ENCODE assay signal across 7 cellular contexts in genomic region chr2:224909885-224910517, GRCh38.
DNase-seq lines count a peak whose midpoint lies in the region; ATAC-seq and FAIRE-seq lines count a peak whose summit lies in the region.

No MANE protein-coding gene starts in this region.

- H3K4me3 Mint-ChIP-seq in naive thymus-derived CD4-positive, alpha-beta T cell: peak overlapping the region in 7 of 10 donors; percentile 2 to 51 (median 14)

- H3K4me1 ChIP-seq in naive thymus-derived CD4-positive, alpha-beta T cell (ENCODE audit: control insufficient read depth in 2 of 2, insufficient read depth in 2 of 2, low read length in 2 of 2): peaks cover 8% of the 10 kb centered on the region in 2 donors

- H3K4me1 Mint-ChIP-seq in naive thymus-derived CD4-positive, alpha-beta T cell: peaks cover 41 to 78% (median 67%) of the 10 kb centered on the region in 7 donors

- peaks cover 9 to 48% (median 45%) of the 10 kb centered on the region in 5 donors for H3K36me3 Mint-ChIP-seq in naive thymus-derived CD4-positive, alpha-beta T cell

- H3K36me3 ChIP-seq in naive thymus-derived CD4-positive, alpha-beta T cell (ENCODE audit: control insufficient read depth in 2 of 3, insufficient read depth in 3 of 3, low read length in 3 of 3): peaks cover 0 to 14% (median 0%) of the 10 kb centered on the region in 3 experiments

- H3K27ac Mint-ChIP-seq in naive thymus-derived CD4-positive, alpha-beta T cell: peak overlapping the region; percentile 48 to 85 (median 68)

- H3K27me3 Mint-ChIP-seq in naive thymus-derived CD4-positive, alpha-beta T cell: no peaks in the 10 kb centered on the region

- POLR2A ChIA-PET in naive thymus-derived CD4-positive, alpha-beta T cell (lab: Charles Lee): interaction anchor here (0.6 to 0.8 kb wide), 2 partner anchors 12 to 93 kb away, joined by 3 to 4 read pairs; no protein-coding TSS in a partner anchor

- peak; percentile 22 for DNase-seq in RCC 7860 (ENCODE audit: low spot score)
- DNase-seq in epidermal melanocyte (ENCODE audit: insufficient read length, low spot score): peak; percentile 93
- peak in 1 of 9 donors; percentile 27 for DNase-seq in naive thymus-derived CD4-positive, alpha-beta T cell
- no peak for DNase-seq in putamen (ENCODE audit: low spot score)

- intact Hi-C loops in naive thymus-derived CD4-positive, alpha-beta T cell (cut with micrococcal nuclease): loop anchor here in 1 of 2 donors (2.0 kb wide), 2 partner anchors 15 kb away; no protein-coding TSS in a partner anchor

- H3K27me3 ChIP-seq in naive thymus-derived CD4-positive, alpha-beta T cell (ENCODE audit: control insufficient read depth in 2 of 2, insufficient read depth in 2 of 2, low read length in 2 of 2): no peaks in the 10 kb centered on the region

- CTCF ChIA-PET in naive thymus-derived CD4-positive, alpha-beta T cell (lab: Charles Lee): interaction anchor here (1.1 kb wide), 1 partner anchor 92 kb away, joined by 3 read pairs; no protein-coding TSS in a partner anchor

- H3K27ac ChIP-seq in naive thymus-derived CD4-positive, alpha-beta T cell (ENCODE audit: low read depth, low read length): no peak overlapping the region

- FAIRE-seq in RCC 7860 (lab: Jason Lieb, UNC): no peak

- peak; percentile 53 for ATAC-seq in GM18870 (IDR thresholded peaks at IDR 0.05; ENCODE audit: unreplicated experiment)
- ATAC-seq in HG03135 (IDR thresholded peaks at IDR 0.05; ENCODE audit: unreplicated experiment): peak; percentile 71
- peak; percentile 91 for ATAC-seq in naive thymus-derived CD4-positive, alpha-beta T cell
- no peak for ATAC-seq in HG02870 (IDR thresholded peaks at IDR 0.05; ENCODE audit: unreplicated experiment)

- H3K9me3 ChIP-seq in naive thymus-derived CD4-positive, alpha-beta T cell (ENCODE audit: control insufficient read depth in 2 of 3, low read length in 3 of 3): no peaks in the 10 kb centered on the region

- peaks cover 0 to 5% (median 0%) of the 10 kb centered on the region in 11 donors for H3K9me3 Mint-ChIP-seq in naive thymus-derived CD4-positive, alpha-beta T cell

- H3K4me3 ChIP-seq in naive thymus-derived CD4-positive, alpha-beta T cell (ENCODE audit: low read length): no peak overlapping the region
